Comparison of ENCODE assay signal across 8 cellular contexts in genomic region chr17:44774271-44775135, GRCh38. TPM values are rescaled to one million over a fixed set of nuclear protein-coding genes. Genes with fewer than 3 reads are reported as not detected.
A peak's percentile ranks its signal among the peaks of the same experiment; 100 is the strongest.
DNase-seq lines count a peak whose midpoint lies in the region; ATAC-seq, FAIRE-seq and TF ChIP-seq lines count a peak whose summit lies in the region.

No MANE protein-coding gene starts in this region.

- H3K36me3 ChIP-seq in kidney (ENCODE audit: control insufficient read depth in 1 of 2, insufficient read depth in 2 of 2, low read length in 2 of 2): no peaks in the 10 kb centered on the region

- no peaks in the 10 kb centered on the region for H3K9me3 ChIP-seq in kidney (ENCODE audit: control insufficient read depth in 1 of 2, low read length in 2 of 2)

- intact Hi-C loops in kidney (cut with DNase I): loop anchor here (5.0 kb wide), 1 partner anchor 98 kb away; no protein-coding TSS in a partner anchor

- FAIRE-seq in kidney (lab: Jason Lieb, UNC): no peak

- DNase-seq in DMS53 (lab: John Stamatoyannopoulos, UW): peak; percentile 97
- peak; percentile 66 for DNase-seq in NCI-H226
- peak; percentile 76 to 88 (median 78) for DNase-seq in activated CD4-positive, CD25-positive, alpha-beta regulatory T cell (lab: John Stamatoyannopoulos, UW)
- peak in 60 of 61 donors; percentile 42 to 91 (median 74) for DNase-seq in caudate nucleus (lab: John Stamatoyannopoulos, UW)
- peak; percentile 95 for DNase-seq in kidney
- DNase-seq in stimulated activated CD4-positive, alpha-beta T cell treated with anti-CD3 and anti-CD28 coated beads, Interleukin-12 subunit alpha, Interleukin-12 subunit beta, amount 100 ng/mL, for 48 hours (ENCODE audit: low read depth in 2 of 3, low spot score in 1 of 3): peak; percentile 78 to 95 (median 86)

- TF ChIP-seq CTCF in kidney (IDR thresholded peaks at IDR 0.05; ENCODE audit: borderline replicate concordance, extremely low read depth, insufficient read depth): peak; percentile 99

- no peak overlapping the region for H3K9ac ChIP-seq in kidney (ENCODE audit: low read length in 2 of 2)

- ATAC-seq in HG02884 (IDR thresholded peaks at IDR 0.05; ENCODE audit: unreplicated experiment): peak; percentile 19
- no peak for ATAC-seq in HG02623 (IDR thresholded peaks at IDR 0.05; ENCODE audit: unreplicated experiment)

- H3K4me1 ChIP-seq in kidney (ENCODE audit: control insufficient read depth in 1 of 2, insufficient read depth in 1 of 2, low read depth in 1 of 2, low read length in 2 of 2): peaks cover 0 to 18% of the 10 kb centered on the region in 2 donors

- peak overlapping the region; percentile 21 to 67 for H3K4me3 ChIP-seq in kidney (ENCODE audit: low read length in 2 of 2)

- no peak overlapping the region for H3K27ac ChIP-seq in caudate nucleus (ENCODE audit: low read depth, low read length)
- H3K27ac ChIP-seq in kidney (ENCODE audit: low read depth in 2 of 2, low read length in 2 of 2): no peak overlapping the region

RNA-seq across cellular contexts. Expression of gene ADAM11, which starts 15.7 kb away (rescaled TPM):
- 0.28 TPM for total RNA-seq in kidney
- polyA plus RNA-seq in kidney (ENCODE audit: insufficient read depth, low read depth, low replicate concordance): 0.24 TPM

RNA-seq across cellular contexts. Expression of gene GJC1, which starts 55.6 kb away (rescaled TPM):
- 6.5 TPM for total RNA-seq in kidney
- polyA plus RNA-seq in kidney (ENCODE audit: insufficient read depth, low read depth, low replicate concordance): 1.8 TPM
